Comparison of ENCODE assay signal across 9 cellular contexts in genomic region chr17:39399792-39400191, GRCh38. TPM values are rescaled to one million over a fixed set of nuclear protein-coding genes. Genes with fewer than 3 reads are reported as not detected.
A peak's percentile ranks its signal among the peaks of the same experiment; 100 is the strongest.
DNase-seq lines count a peak whose midpoint lies in the region; ATAC-seq, FAIRE-seq and TF ChIP-seq lines count a peak whose summit lies in the region.
"Had no signal": no experiment of that assay in that cellular context is flagged by ENCODE, and none has a peak within 500 bp of the region (broad histone marks: within the 10 kb centered on the region; RNA-seq: fewer than 3 reads in every experiment).

No MANE protein-coding gene starts in this region.

- no peak for FAIRE-seq in keratinocyte (lab: Jason Lieb, UNC)
- FAIRE-seq: H1 had no signal

- H3K36me3 Mint-ChIP-seq in activated CD8-positive, alpha-beta memory T cell treated with anti-CD3 and anti-CD28 coated beads, Interleukin-2, amount 10 ng/mL, durations not matched to agents 7 days and 5 days = peaks cover 3% of the 10 kb centered on the region
- H3K36me3 Mint-ChIP-seq in activated naive CD8-positive, alpha-beta T cell = peaks cover 2% of the 10 kb centered on the region

- CTCF ChIA-PET in activated CD8-positive, alpha-beta memory T cell treated with anti-CD3 and anti-CD28 coated beads, Interleukin-2, amount 10 ng/mL, durations not matched to agents 7 days and 5 days (lab: Charles Lee) = no interaction called here

- H3K27ac Mint-ChIP-seq in activated CD8-positive, alpha-beta memory T cell treated with anti-CD3 and anti-CD28 coated beads, Interleukin-2, amount 10 ng/mL, durations not matched to agents 7 days and 5 days = no peak overlapping the region
- H3K27ac Mint-ChIP-seq in activated naive CD8-positive, alpha-beta T cell = peak overlapping the region; percentile 94

- dilution Hi-C loops in keratinocyte (cut with MboI; ENCODE audit: extremely low pct_ligation_motif_present, low sequenced_read_pairs) = no loop called here

- H3K9me3 Mint-ChIP-seq in activated CD8-positive, alpha-beta memory T cell treated with anti-CD3 and anti-CD28 coated beads, Interleukin-2, amount 10 ng/mL, durations not matched to agents 7 days and 5 days (ENCODE audit: low read depth) = no peaks in the 10 kb centered on the region
- no peaks in the 10 kb centered on the region for H3K9me3 Mint-ChIP-seq in activated naive CD8-positive, alpha-beta T cell (ENCODE audit: low read depth)

- peaks cover 3% of the 10 kb centered on the region for H3K79me2 ChIP-seq in keratinocyte (ENCODE audit: control insufficient read depth, insufficient read depth, low read length)

- no peak for DNase-seq in activated CD8-positive, alpha-beta memory T cell treated with anti-CD3 and anti-CD28 coated beads, Interleukin-2, amount 10 ng/mL, durations not matched to agents 7 days and 5 days
- no peak for DNase-seq in activated CD8-positive, alpha-beta memory T cell treated with anti-CD3 and anti-CD28 coated beads, Interleukin-2, amount 50 U/mL, for 4 hours
- DNase-seq in keratinocyte (ENCODE audit: low read depth, low spot score) = no peak
- DNase-seq in RPMI8226 = no peak

- no peaks in the 10 kb centered on the region for H3K27me3 Mint-ChIP-seq in activated CD8-positive, alpha-beta memory T cell treated with anti-CD3 and anti-CD28 coated beads, Interleukin-2, amount 10 ng/mL, durations not matched to agents 7 days and 5 days
- no peaks in the 10 kb centered on the region for H3K27me3 Mint-ChIP-seq in activated naive CD8-positive, alpha-beta T cell

- H3K4me2 ChIP-seq in keratinocyte (ENCODE audit: control insufficient read depth, extremely low read depth, insufficient read depth, low read depth, low read length) = peak overlapping the region; percentile 99

- no peak for TF ChIP-seq CTCF in keratinocyte (optimal IDR thresholded peaks at IDR 0.05 in 1 of 3, IDR thresholded peaks at IDR 0.05 in 1 of 3, conservative IDR thresholded peaks at IDR 0.05 in 1 of 3; ENCODE audit: extremely low read depth in 1 of 3, insufficient read depth in 2 of 3, low read length in 3 of 3)

- H3K4me1 ChIP-seq in keratinocyte (ENCODE audit: control insufficient read depth, extremely low read depth, insufficient read depth, low read length) (peaks cover 15% of the 10 kb centered on the region), subcutaneous abdominal adipose tissue (ENCODE audit: control insufficient read depth in 5 of 5, insufficient read depth in 5 of 5, low read length in 5 of 5) (peaks cover 0 to 26% (median 17%) of the 10 kb centered on the region in 5 donors)

- peaks cover 30% of the 10 kb centered on the region for H3K4me1 Mint-ChIP-seq in activated CD8-positive, alpha-beta memory T cell treated with anti-CD3 and anti-CD28 coated beads, Interleukin-2, amount 10 ng/mL, durations not matched to agents 7 days and 5 days
- peaks cover 54% of the 10 kb centered on the region for H3K4me1 Mint-ChIP-seq in activated naive CD8-positive, alpha-beta T cell (ENCODE audit: low read depth)

- no peak overlapping the region for H2AFZ ChIP-seq in keratinocyte (ENCODE audit: control insufficient read depth, low read length)

- H3K9me3 ChIP-seq in keratinocyte (ENCODE audit: control insufficient read depth, low read depth, low read length) (no peaks in the 10 kb centered on the region), subcutaneous abdominal adipose tissue (ENCODE audit: control insufficient read depth in 5 of 5, low read length in 5 of 5) (no peaks in the 10 kb centered on the region)

- no peak for ATAC-seq in activated CD8-positive, alpha-beta memory T cell treated with anti-CD3 and anti-CD28 coated beads, Interleukin-2, amount 10 ng/mL, durations not matched to agents 7 days and 5 days
- ATAC-seq in GM18498 (IDR thresholded peaks at IDR 0.05; ENCODE audit: unreplicated experiment) (no peak), HG02970 (IDR thresholded peaks at IDR 0.05; ENCODE audit: low FRiP score, unreplicated experiment) (no peak)

- H3K9ac ChIP-seq in keratinocyte (ENCODE audit: control insufficient read depth, extremely low read depth, insufficient read depth, low read length) (no peak overlapping the region), subcutaneous abdominal adipose tissue (ENCODE audit: low read length in 5 of 5) (peak overlapping the region in 3 of 5 donors; percentile 5 to 94 (median 83))

- H3K4me3 Mint-ChIP-seq in activated CD8-positive, alpha-beta memory T cell treated with anti-CD3 and anti-CD28 coated beads, Interleukin-2, amount 10 ng/mL, durations not matched to agents 7 days and 5 days = peak overlapping the region; percentile 96
- peak overlapping the region; percentile 96 for H3K4me3 Mint-ChIP-seq in activated naive CD8-positive, alpha-beta T cell

- H3K27me3 ChIP-seq in keratinocyte (ENCODE audit: control insufficient read depth, extremely low read depth, insufficient read depth, low read length) (no peaks in the 10 kb centered on the region), subcutaneous abdominal adipose tissue (ENCODE audit: control insufficient read depth in 5 of 5, insufficient read depth in 4 of 5, low read length in 5 of 5) (no peaks in the 10 kb centered on the region)

- H3K27ac ChIP-seq in keratinocyte (ENCODE audit: control insufficient read depth, insufficient read depth, low read length) = no peak overlapping the region
- H3K27ac ChIP-seq in subcutaneous abdominal adipose tissue (ENCODE audit: low read depth, low read length) = no peak overlapping the region

- peak overlapping the region in 1 of 3 experiments; percentile 73 for H3K4me3 ChIP-seq in keratinocyte (ENCODE audit: control insufficient read depth in 2 of 3, extremely low read depth in 1 of 3, insufficient read depth in 2 of 3, low read depth in 1 of 3, low read length in 3 of 3)
- H3K4me3 ChIP-seq in subcutaneous abdominal adipose tissue (ENCODE audit: low read depth in 1 of 5, low read length in 5 of 5) = peak overlapping the region in 2 of 5 donors; percentile 95 to 99

- H4K20me1 ChIP-seq in keratinocyte (ENCODE audit: control insufficient read depth, extremely low read depth, insufficient read depth, low read length) = no peaks in the 10 kb centered on the region

- no peaks in the 10 kb centered on the region for H3K36me3 ChIP-seq in keratinocyte (ENCODE audit: control insufficient read depth in 2 of 2, extremely low read depth in 1 of 2, insufficient read depth in 2 of 2, low read length in 2 of 2)
- H3K36me3 ChIP-seq in subcutaneous abdominal adipose tissue (ENCODE audit: control insufficient read depth in 5 of 5, insufficient read depth in 5 of 5, low read length in 5 of 5) = no peaks in the 10 kb centered on the region

- H3K9me1 ChIP-seq in keratinocyte (ENCODE audit: control insufficient read depth, extremely low read depth, insufficient read depth, low read length) = no peaks in the 10 kb centered on the region

RNA-seq across cellular contexts. Expression of gene FBXL20, which starts 1.6 kb away (rescaled TPM):
- 10 to 100 TPM; 12.9 to 14.1 TPM for total RNA-seq in activated CD8-positive, alpha-beta memory T cell treated with anti-CD3 and anti-CD28 coated beads, Interleukin-2, amount 10 ng/mL, durations not matched to agents 7 days and 5 days
- polyA plus RNA-seq in keratinocyte = 3.5 to 5.8 TPM (median 4.9 TPM) in 3 replicates
- 5.6 TPM for polyA plus RNA-seq in keratinocyte (2011; ENCODE audit: low read depth)
- polyA plus RNA-seq in keratinocyte (2011; cell fraction: cytosol; rRNA removed) = 2.7 and 4.1 TPM in 2 replicates
- 11.7 and 12.3 TPM in 2 replicates for polyA plus RNA-seq in keratinocyte (2011; cell fraction: nucleus; rRNA removed)
- polyA plus RNA-seq in keratinocyte (2012; ENCODE audit: low replicate concordance) = 2.9 and 9.7 TPM in 2 replicates
- 9.8 to 13.8 TPM (median 13.7 TPM) in 3 replicates for polyA minus RNA-seq in keratinocyte
- polyA minus RNA-seq in keratinocyte (2011; cell fraction: cytosol; rRNA and poly(A)+ RNA removed) = 3.5 TPM
- 11.4 and 18.5 TPM in 2 replicates for polyA minus RNA-seq in keratinocyte (2011; cell fraction: nucleus; rRNA and poly(A)+ RNA removed)

RNA-seq across cellular contexts. Expression of gene MED1, which starts 51.3 kb away (rescaled TPM):
- 10 to 100 TPM; 53.2 to 73.0 TPM for total RNA-seq in activated CD8-positive, alpha-beta memory T cell treated with anti-CD3 and anti-CD28 coated beads, Interleukin-2, amount 10 ng/mL, durations not matched to agents 7 days and 5 days
- polyA plus RNA-seq in keratinocyte = 26.7 to 31.1 TPM (median 27.1 TPM) in 3 replicates
- polyA plus RNA-seq in keratinocyte (2011; ENCODE audit: low read depth) = 6.6 TPM
- 15.3 and 31.0 TPM in 2 replicates for polyA plus RNA-seq in keratinocyte (2011; cell fraction: cytosol; rRNA removed)
- polyA plus RNA-seq in keratinocyte (2011; cell fraction: nucleus; rRNA removed) = 35.2 and 38.8 TPM in 2 replicates
- 14.5 and 21.7 TPM in 2 replicates for polyA plus RNA-seq in keratinocyte (2012; ENCODE audit: low replicate concordance)
- polyA minus RNA-seq in keratinocyte = 30.1 to 43.1 TPM (median 33.9 TPM) in 3 replicates
- polyA minus RNA-seq in keratinocyte (2011; cell fraction: cytosol; rRNA and poly(A)+ RNA removed) = 15.5 TPM
- 27.0 and 50.7 TPM in 2 replicates for polyA minus RNA-seq in keratinocyte (2011; cell fraction: nucleus; rRNA and poly(A)+ RNA removed)
